7 cellular contexts compared by ENCODE assay signal in the genomic region with DNA sequence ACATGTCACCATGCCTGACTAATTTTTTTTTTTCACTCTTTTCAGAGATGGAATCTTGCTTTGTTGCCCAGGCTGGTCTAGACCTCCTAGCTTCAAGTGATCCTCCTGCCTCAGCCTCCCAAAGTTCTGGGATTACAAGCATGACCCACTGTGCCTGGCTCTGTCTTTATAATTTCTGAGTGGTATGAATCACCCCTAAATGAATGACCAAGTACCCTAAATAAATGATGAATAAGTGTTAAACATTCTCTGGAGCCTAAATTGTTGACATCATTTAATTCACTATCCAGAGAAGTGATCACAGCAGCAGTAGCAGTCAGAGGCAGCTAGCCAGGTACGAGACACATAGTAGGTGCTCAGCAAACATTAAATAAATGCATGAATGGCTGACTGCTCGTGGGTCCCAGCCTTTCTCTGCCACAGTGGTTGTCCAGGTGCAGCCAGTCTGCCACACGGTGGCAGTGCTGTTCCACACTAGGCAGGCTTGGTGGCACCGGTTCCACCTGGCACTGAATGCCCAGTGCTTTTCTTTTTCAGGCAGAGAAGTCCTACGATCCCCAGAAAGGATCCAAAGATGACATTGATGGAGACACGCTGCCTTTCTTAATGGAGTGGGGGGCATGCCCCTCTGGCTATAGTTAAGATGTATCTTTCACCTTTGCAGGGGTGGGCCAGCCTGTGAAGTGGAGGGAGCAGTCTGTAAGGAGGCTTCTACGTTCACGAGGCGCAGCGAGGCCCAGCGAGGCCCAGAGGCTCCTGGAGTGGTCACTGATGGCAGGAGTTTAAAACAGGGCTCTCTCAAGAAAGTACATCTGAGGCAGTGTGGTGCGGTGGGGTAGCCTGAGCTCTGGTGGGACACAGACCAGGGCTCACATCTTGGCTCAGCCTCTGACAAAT. TPM values are rescaled to one million over a fixed set of nuclear protein-coding genes. Genes with fewer than 3 reads are reported as not detected.
DNase-seq lines count a peak whose midpoint lies in the region; ATAC-seq and TF ChIP-seq lines count a peak whose summit lies in the region.

No MANE protein-coding gene starts in this region.

- H3K4me1 ChIP-seq in colonic mucosa (no peaks in the 10 kb centered on the region), lower lobe of right lung (no peaks in the 10 kb centered on the region)

- H3K9ac ChIP-seq in colonic mucosa (ENCODE audit: low read depth in 2 of 2, low read length in 2 of 2), result no peak overlapping the region

- peak; percentile 98 for TF ChIP-seq CTCF in GM12873 (IDR thresholded peaks at IDR 0.05; ENCODE audit: insufficient read depth, low read depth, low read length, missing control alignments)
- TF ChIP-seq CTCF in colonic mucosa (IDR thresholded peaks at IDR 0.05), result peak; percentile 91
- TF ChIP-seq CTCF in lower lobe of right lung (IDR thresholded peaks at IDR 0.05), result peak; percentile 93

- H3K9me3 ChIP-seq in colonic mucosa (no peaks in the 10 kb centered on the region), lower lobe of right lung (no peaks in the 10 kb centered on the region)

- DNase-seq in NCI-H2227 (lab: John Stamatoyannopoulos, UW; ENCODE audit: unreplicated experiment), result peak; percentile 81
- peak; percentile 82 for DNase-seq in activated CD4-positive, alpha-beta T cell treated with anti-CD3 and anti-CD28 coated beads for 48 hours
- peak; percentile 75 for DNase-seq in colonic mucosa
- DNase-seq in lower lobe of right lung, result peak; percentile 82
- DNase-seq in stimulated activated CD8-positive, alpha-beta memory T cell treated with anti-CD3 and anti-CD28 coated beads, Interleukin-12 subunit alpha, Interleukin-12 subunit beta, amount 100 ng/mL, for 24 hours (ENCODE audit: extremely low read depth), result peak; percentile 31

- H3K4me3 ChIP-seq in colonic mucosa (no peak overlapping the region), lower lobe of right lung (no peak overlapping the region)

- intact Hi-C loops in colonic mucosa (cut with DNase I), result loop anchor here (5.0 kb wide), 1 partner anchor 427 kb away; no protein-coding TSS in a partner anchor
- intact Hi-C loops in lower lobe of right lung (cut with DNase I), result loop anchor here (10.0 kb wide), 1 partner anchor 229 kb away; no protein-coding TSS in a partner anchor

- no peaks in the 10 kb centered on the region for H3K36me3 ChIP-seq in colonic mucosa
- no peaks in the 10 kb centered on the region for H3K36me3 ChIP-seq in lower lobe of right lung

- H3K27ac ChIP-seq in colonic mucosa, result no peak overlapping the region
- no peak overlapping the region for H3K27ac ChIP-seq in lower lobe of right lung

- no peaks in the 10 kb centered on the region for H3K27me3 ChIP-seq in colonic mucosa
- H3K27me3 ChIP-seq in lower lobe of right lung (ENCODE audit: low read depth), result peaks cover 6% of the 10 kb centered on the region

- ATAC-seq in HG02763 (IDR thresholded peaks at IDR 0.05; ENCODE audit: unreplicated experiment) (peak; percentile 74), lower lobe of right lung (peak; percentile 89 to 93)

RNA-seq across cellular contexts. Expression of gene TTC12, which starts 8.7 kb away (rescaled TPM):
- 10 to 100 TPM; 11.1 to 21.3 TPM for total RNA-seq in colonic mucosa
- 17.6 TPM for total RNA-seq in lower lobe of right lung

Comparison
In these comparisons a context has a peak if more than half of its experiments do, and no peak if none do; other contexts are left out.
1. DNase-seq: peak in every context shown above with its lines; median percentile 82 in activated CD4-positive, alpha-beta T cell treated with anti-CD3 and anti-CD28 coated beads for 48 hours; 82 in lower lobe of right lung; 81 in NCI-H2227; 75 in colonic mucosa; 31 in stimulated activated CD8-positive, alpha-beta memory T cell treated with anti-CD3 and anti-CD28 coated beads, Interleukin-12 subunit alpha, Interleukin-12 subunit beta, amount 100 ng/mL, for 24 hours.